Comparison of ENCODE assay signal across 1 cellular context in genomic region chr10:72330059-72330426, GRCh38.
A peak's percentile ranks its signal among the peaks of the same experiment; 100 is the strongest.
TF ChIP-seq lines count a peak whose summit lies in the region.

No MANE protein-coding gene starts in this region.

TF ChIP-seq in K562, 482 proteins besides CTCF, POLR2A, EP300 and RAD21 (continued from another document):
- TF ChIP-seq ZBTB12 (CRISPR knock-in tag; IDR thresholded peaks at IDR 0.05) (no peak), HDAC2 (IDR thresholded peaks at IDR 0.05) (0 out of 2 replicates have a peak, but pooled peaks have one; percentile 26), NR2F6 (CRISPR knock-in tag; IDR thresholded peaks at IDR 0.05) (no peak)
